ENCODE assay signal across 14 cellular contexts in the genomic region with DNA sequence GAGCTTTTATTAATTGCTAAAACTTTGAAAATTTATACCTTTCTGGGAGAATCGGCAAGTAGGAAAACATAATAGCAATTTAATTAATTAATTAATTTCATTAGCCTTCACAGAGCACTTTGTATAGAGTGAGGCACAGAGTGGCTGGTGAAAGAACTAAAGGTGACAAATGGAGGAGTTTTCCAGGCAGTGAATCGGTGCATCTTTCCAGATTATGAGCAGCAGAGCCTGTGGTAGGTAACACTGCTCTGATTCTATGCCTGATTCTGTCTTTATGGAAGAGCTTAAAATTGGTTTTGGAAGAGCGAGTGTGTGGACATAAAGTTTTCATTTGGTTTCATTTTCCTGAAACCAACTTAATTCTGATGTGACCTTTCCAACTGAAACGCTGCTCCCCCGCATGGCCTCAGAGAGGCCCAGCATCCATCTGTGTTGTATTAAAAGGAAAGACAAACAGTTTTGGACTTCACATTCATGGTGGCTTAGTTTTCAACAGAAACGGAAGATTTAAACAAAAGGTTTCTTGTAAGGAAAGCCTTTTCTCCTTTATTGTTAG.
DNase-seq lines count a peak whose midpoint lies in the region; ATAC-seq and TF ChIP-seq lines count a peak whose summit lies in the region.
"Had no signal": no experiment of that assay in that cellular context is flagged by ENCODE, and none has a peak within 500 bp of the region (broad histone marks: within the 10 kb centered on the region; RNA-seq: fewer than 3 reads in every experiment).

No MANE protein-coding gene starts in this region.

- peak overlapping the region in 6 of 10 donors; percentile 45 to 72 (median 56) for H3K27ac ChIP-seq in heart right ventricle
- H3K27ac ChIP-seq: 22Rv1, VCaP had no signal

- H3K9ac ChIP-seq in adipocyte (ENCODE audit: low read length), result peak overlapping the region; percentile 78

- no peaks in the 10 kb centered on the region for H3K9me3 ChIP-seq in adipocyte (ENCODE audit: control insufficient read depth, low read length)
- H3K9me3 ChIP-seq in heart right ventricle, result peaks cover 0 to 17% (median 5%) of the 10 kb centered on the region in 11 donors

- DNase-seq in DMS53 (lab: John Stamatoyannopoulos, UW) (peak; percentile 30), DMS53 treated with DMSO at 0.1 percent for 48 hours (lab: John Stamatoyannopoulos, UW; ENCODE audit: unreplicated experiment) (no peak), adipocyte (ENCODE audit: low read depth) (peak; percentile 88), heart right ventricle (no peak), stromal cell of bone marrow (ENCODE audit: low read depth) (peak; percentile 64), mesenteric fat pad (ENCODE audit: low spot score) (no peak)
- DNase-seq: GF-D8; hippocampal formation; NCI-H1105; stimulated activated naive CD8-positive, alpha-beta T cell treated with anti-CD3 and anti-CD28 coated beads, Interleukin-15, amount 100 ng/mL, for 72 hours had no signal

- H3K4me3 ChIP-seq in adipocyte (ENCODE audit: low read length) (peak overlapping the region; percentile 74), heart right ventricle (peak overlapping the region in 4 of 10 donors; percentile 25 to 33 (median 30))

- ATAC-seq in heart right ventricle (peak in 4 of 8 donors; percentile 46 to 70 (median 49)), esophagus mucosa (no peak), GM18867 (IDR thresholded peaks at IDR 0.05; ENCODE audit: unreplicated experiment) (no peak)
- ATAC-seq: stimulated activated naive CD8-positive, alpha-beta T cell treated with anti-CD3 and anti-CD28 coated beads, Interleukin-15, amount 100 ng/mL, for 72 hours had no signal

- peak in 7 of 9 donors; percentile 8 to 47 (median 29) for TF ChIP-seq CTCF in heart right ventricle (IDR thresholded peaks at IDR 0.05)

- 69 to 82% methylated on average over 6 of the region's 6 CpGs for WGBS in heart right ventricle, 2 donors

- H3K4me1 ChIP-seq in adipocyte (ENCODE audit: control insufficient read depth, insufficient read depth, low read length) (no peaks in the 10 kb centered on the region), heart right ventricle (peaks cover 0 to 3% (median 0%) of the 10 kb centered on the region in 9 donors)

- intact Hi-C loops in heart right ventricle (cut with DNase I), result loop anchor here in 1 of 10 donors (10.0 kb wide), 1 partner anchor 112 kb away; no protein-coding TSS in a partner anchor

- no peaks in the 10 kb centered on the region for H3K27me3 ChIP-seq in adipocyte (replicated peaks; ENCODE audit: control insufficient read depth, insufficient read depth, low read length)
- H3K27me3 ChIP-seq in heart right ventricle, result no peaks in the 10 kb centered on the region

- H3K36me3 ChIP-seq in adipocyte (ENCODE audit: control insufficient read depth, insufficient read depth, low read length, severe bottlenecking) (no peaks in the 10 kb centered on the region), heart right ventricle (no peaks in the 10 kb centered on the region)

Comparison
In these comparisons a context has a peak if more than half of its experiments do, and no peak if none do; other contexts are left out.
1. DNase-seq: peak in DMS53 (single experiment), adipocyte (single experiment) and stromal cell of bone marrow (single experiment); none in DMS53 treated with DMSO at 0.1 percent for 48 hours (single experiment), heart right ventricle (0 of 2) and mesenteric fat pad (single experiment).